ENCODE assay signal across 7 cellular contexts in the genomic region with DNA sequence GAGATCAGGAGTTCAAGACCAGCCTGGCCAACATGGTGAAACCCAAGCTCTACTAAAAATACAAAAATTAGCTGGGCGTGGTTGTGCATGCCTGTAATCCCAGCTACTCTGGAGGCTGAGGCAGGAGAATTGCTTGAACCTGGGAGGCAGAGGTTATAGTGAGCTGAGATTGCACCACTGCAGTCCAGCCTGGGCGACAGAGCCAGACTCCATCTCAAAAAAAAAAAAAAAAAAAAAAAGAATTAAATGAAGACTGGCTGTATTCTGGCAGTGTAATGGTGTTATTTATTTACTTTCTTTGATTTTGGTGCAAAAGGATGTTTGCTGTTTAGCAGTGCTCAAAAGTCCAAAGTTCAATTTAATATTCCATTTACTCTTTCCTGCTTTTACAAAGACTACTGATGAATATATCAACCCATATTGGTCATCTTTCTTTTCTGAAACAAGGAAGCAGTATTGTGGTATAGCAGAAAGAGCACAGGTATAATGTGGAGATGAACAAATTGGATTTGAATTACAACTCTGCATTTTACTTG.
DNase-seq lines count a peak whose midpoint lies in the region; ATAC-seq and TF ChIP-seq lines count a peak whose summit lies in the region.
"Not testable (repeated sequence)": the region's sequence is repeated elsewhere in the genome, so short reads cannot be mapped to it uniquely, and the experiment has no call there.

No MANE protein-coding gene starts in this region.

- WGBS in mammary epithelial cell (ENCODE audit: low coverage, missing lambda C conversion rate) = no CpG with 5 or more reads among the region's 2 CpGs
- WGBS in hepatocyte (ENCODE audit: low lambda C conversion rate, missing lambda C conversion rate) = 96% methylated on average over 2 of the region's 2 CpGs
- 73% methylated on average over 2 of the region's 2 CpGs for WGBS in liver
- WGBS in sigmoid colon, 2 donors = 79 to 91% methylated on average over 2 of the region's 2 CpGs
- 85 to 95% methylated on average over 2 of the region's 2 CpGs for WGBS in upper lobe of left lung, 2 donors

- not testable (repeated sequence) for H3K4me3 ChIP-seq in RWPE2 (ENCODE audit: severe bottlenecking); mammary epithelial cell (replicated peaks in 1 of 3; ENCODE audit: insufficient read depth in 1 of 3, low read depth in 2 of 3, low read length in 3 of 3); hepatocyte; sigmoid colon; upper lobe of left lung
- peak overlapping the region in 1 of 3 donors; percentile 26 for H3K4me3 ChIP-seq in liver (ENCODE audit: low read depth in 1 of 3, low read length in 3 of 3)

- H2AFZ ChIP-seq in mammary epithelial cell (ENCODE audit: low read depth, low read length); hepatocyte: not testable (repeated sequence)

- DNase-seq in DMS53 treated with DMSO at 0.1 percent for 48 hours (lab: John Stamatoyannopoulos, UW; ENCODE audit: unreplicated experiment) = peak; percentile 25
- DNase-seq in RWPE2 (ENCODE audit: low spot score); mammary epithelial cell; hepatocyte (ENCODE audit: low spot score); sigmoid colon; upper lobe of left lung: not testable (repeated sequence)

- in situ Hi-C loops in mammary epithelial cell (cut with MboI; ENCODE audit: low sequenced_read_pairs in 2 of 2) = not testable (repeated sequence)

- BruUV-seq in mammary epithelial cell (replicated peaks; lab: Mats Ljungman, UMichigan) = not testable (repeated sequence)

- not testable (repeated sequence) for ATAC-seq in RWPE2 (ENCODE audit: low read depth); upper lobe of left lung (ENCODE audit: low FRiP score in 2 of 2)

- dilution Hi-C loops in mammary epithelial cell (cut with HindIII; ENCODE audit: low sequenced_read_pairs) = not testable (repeated sequence)

- not testable (repeated sequence) for H3K27me3 ChIP-seq in RWPE2 (ENCODE audit: insufficient read depth, poor library complexity, severe bottlenecking); mammary epithelial cell (ENCODE audit: insufficient read depth, low read length); hepatocyte; liver (ENCODE audit: control insufficient read depth in 4 of 4, insufficient read depth in 4 of 4, low read length in 3 of 4); sigmoid colon; upper lobe of left lung

- H3K4me2 ChIP-seq in mammary epithelial cell (ENCODE audit: insufficient read depth, low read depth, low read length); hepatocyte: not testable (repeated sequence)

- not testable (repeated sequence) for TF ChIP-seq EP300 in sigmoid colon (IDR thresholded peaks at IDR 0.05); upper lobe of left lung (IDR thresholded peaks at IDR 0.05)

- TF ChIP-seq CTCF in RWPE2 (IDR thresholded peaks at IDR 0.05; ENCODE audit: poor library complexity, severe bottlenecking); mammary epithelial cell (conservative IDR thresholded peaks at IDR 0.05 in 1 of 2, IDR thresholded peaks at IDR 0.05 in 1 of 2; ENCODE audit: extremely low read depth in 1 of 2, insufficient read depth in 1 of 2, low read depth in 1 of 2, low read length in 2 of 2); hepatocyte (IDR thresholded peaks at IDR 0.05; ENCODE audit: poor library complexity); liver (IDR thresholded peaks at IDR 0.05; ENCODE audit: low read depth, low read length, missing input control); sigmoid colon (IDR thresholded peaks at IDR 0.05); upper lobe of left lung (IDR thresholded peaks at IDR 0.05): not testable (repeated sequence)

- not testable (repeated sequence) for H4K20me1 ChIP-seq in mammary epithelial cell (ENCODE audit: insufficient read depth, low read length); hepatocyte (ENCODE audit: insufficient read depth, poor library complexity, severe bottlenecking)

- CTCF ChIA-PET in mammary epithelial cell (lab: Charles Lee; ENCODE audit: low non-redundant PET) = interaction anchor here (0.8 kb wide), 1 partner anchor 12 kb away, joined by 3 read pairs; no protein-coding TSS in a partner anchor

- intact Hi-C loops in mammary epithelial cell (cut with micrococcal nuclease) (loop anchor here (2.0 to 10.0 kb wide), 5 partner anchors 42 to 585 kb away; a partner anchor contains a TSS), sigmoid colon (cut with DNase I) (loop anchor here (10.0 kb wide), 1 partner anchor 205 kb away; no protein-coding TSS in a partner anchor)

- H3K4me1 ChIP-seq in RWPE2 (ENCODE audit: insufficient read depth, poor library complexity, severe bottlenecking) = peaks cover 29% of the 10 kb centered on the region
- peaks cover 35% of the 10 kb centered on the region for H3K4me1 ChIP-seq in mammary epithelial cell (ENCODE audit: insufficient read depth, low read length)
- H3K4me1 ChIP-seq in hepatocyte (ENCODE audit: insufficient read depth) = not testable (repeated sequence)
- H3K4me1 ChIP-seq in liver (ENCODE audit: control insufficient read depth in 4 of 4, insufficient read depth in 4 of 4, low read length in 3 of 4) = peaks cover 3 to 22% (median 10%) of the 10 kb centered on the region in 4 donors
- peaks cover 0 to 13% (median 0%) of the 10 kb centered on the region in 4 donors for H3K4me1 ChIP-seq in sigmoid colon
- H3K4me1 ChIP-seq in upper lobe of left lung = peaks cover 9 to 33% (median 23%) of the 10 kb centered on the region in 4 donors

- not testable (repeated sequence) for H3K9me3 ChIP-seq in RWPE2 (ENCODE audit: severe bottlenecking); mammary epithelial cell (replicated peaks; ENCODE audit: insufficient read depth, low read length); hepatocyte (ENCODE audit: low read depth); liver (ENCODE audit: control insufficient read depth in 4 of 4, low read length in 3 of 4); sigmoid colon; upper lobe of left lung

- not testable (repeated sequence) for H3K79me2 ChIP-seq in mammary epithelial cell (ENCODE audit: insufficient read depth, low read length); hepatocyte

- not testable (repeated sequence) for H3K9ac ChIP-seq in mammary epithelial cell (ENCODE audit: insufficient read depth, low read length); liver (ENCODE audit: low read depth in 1 of 2, low read length in 2 of 2)

- not testable (repeated sequence) for TF ChIP-seq POLR2A in sigmoid colon (IDR thresholded peaks at IDR 0.05); upper lobe of left lung (IDR thresholded peaks at IDR 0.05)

- TF ChIP-seq RAD21 in liver (IDR thresholded peaks at IDR 0.05) = peak in 1 of 2 donors; percentile 13

- H3K9me2 ChIP-seq in hepatocyte (replicated peaks; ENCODE audit: insufficient read depth) = not testable (repeated sequence)

- H3K27ac ChIP-seq in RWPE2 (ENCODE audit: poor library complexity, severe bottlenecking) (peak overlapping the region; percentile 69), mammary epithelial cell (ENCODE audit: insufficient read depth, low read depth, low read length) (peak overlapping the region; percentile 32), hepatocyte (peak overlapping the region; percentile 74), liver (ENCODE audit: low read depth in 1 of 2, low read length in 2 of 2) (peak overlapping the region; percentile 82 to 88), sigmoid colon (peak overlapping the region in 3 of 4 donors; percentile 29 to 65 (median 54)), upper lobe of left lung (peak overlapping the region; percentile 53 to 75 (median 71))

- H3K36me3 ChIP-seq in RWPE2 (ENCODE audit: low read depth); mammary epithelial cell (ENCODE audit: insufficient read depth, low read length); hepatocyte (replicated peaks; ENCODE audit: insufficient read depth, low read depth); liver (ENCODE audit: control insufficient read depth in 4 of 4, insufficient read depth in 3 of 4, low read depth in 1 of 4, low read length in 3 of 4); sigmoid colon; upper lobe of left lung: not testable (repeated sequence)

TF ChIP-seq in liver, 16 proteins besides CTCF, POLR2A, EP300 and RAD21:
- TF ChIP-seq HNF4G (IDR thresholded peaks at IDR 0.05) (peak; percentile 47), HNF4A (conservative IDR thresholded peaks at IDR 0.05) (peak; percentile 68 to 85), SP1 (IDR thresholded peaks at IDR 0.05) (peak; percentile 82)

Comparison
In these comparisons a context has a peak if more than half of its experiments do, and no peak if none do; other contexts are left out.
1. H3K27ac ChIP-seq: peak in every context shown above with its lines; median percentile 85 in liver; 74 in hepatocyte; 71 in upper lobe of left lung; 69 in RWPE2; 54 in sigmoid colon; 32 in mammary epithelial cell.